ENCODE assay signal across 8 cellular contexts in genomic region chr1:227729144-227729880, GRCh38. TPM values are rescaled to one million over a fixed set of nuclear protein-coding genes. Genes with fewer than 3 reads are reported as not detected.
DNase-seq lines count a peak whose midpoint lies in the region; ATAC-seq, FAIRE-seq and TF ChIP-seq lines count a peak whose summit lies in the region.

No MANE protein-coding gene starts in this region.

- intact Hi-C loops in HepG2 (cut with micrococcal nuclease; ENCODE audit: unreplicated experiment), result no loop called here
- intact Hi-C loops in lower leg skin (cut with DNase I; ENCODE audit: low total_unique reads), result no loop called here

- in situ Hi-C loops in HepG2 (cut with HindIII; ENCODE audit: extremely low pct_ligation_motif_present, low pct_unique_long_range_greater_than_20kb), result no loop called here

- CTCF ChIA-PET in HepG2 (lab: Yijun Ruan, JAX; ENCODE audit: low intra/inter-chr PET ratio, low total read pairs), result no interaction called here

- H3K9me3 ChIP-seq in HepG2 (ENCODE audit: low read length) (no peaks in the 10 kb centered on the region), upper lobe of left lung (no peaks in the 10 kb centered on the region)

- peaks cover 0 to 2% of the 10 kb centered on the region in 2 donors for H3K36me3 Mint-ChIP-seq in activated T-cell treated with anti-CD3 and anti-CD28 coated beads, Interleukin-2, amount 50 U/mL, for 72 hours (ENCODE audit: insufficient read depth in 2 of 2)

- peaks cover 30% of the 10 kb centered on the region for H3K4me1 Mint-ChIP-seq in activated T-cell treated with anti-CD3 and anti-CD28 coated beads, Interleukin-2, amount 50 U/mL, for 72 hours (ENCODE audit: low read depth)

- H3K36me3 ChIP-seq in HepG2 (replicated peaks in 1 of 2; ENCODE audit: control insufficient read depth in 1 of 2, insufficient read depth in 2 of 2, low read length in 2 of 2) (peaks cover 4 to 9% of the 10 kb centered on the region in 2 experiments; a peak in 1 of 5 replicates), upper lobe of left lung (peaks cover 0 to 27% (median 18%) of the 10 kb centered on the region in 4 donors)

- no peaks in the 10 kb centered on the region for H3K9me3 Mint-ChIP-seq in activated T-cell treated with anti-CD3 and anti-CD28 coated beads, Interleukin-2, amount 50 U/mL, for 72 hours

- no peak for FAIRE-seq in HepG2 (lab: Jason Lieb, UNC)

- DNase-seq in activated T-cell treated with anti-CD3 and anti-CD28 coated beads, Interleukin-2, amount 50 U/mL, for 72 hours, result no peak
- no peak for DNase-seq in activated T-cell treated with anti-CD3 and anti-CD28 coated beads, Interleukin-2, amount 50 U/mL, for 1 hour
- no peak for DNase-seq in HepG2 (ENCODE audit: low spot score)
- no peak for DNase-seq in upper lobe of left lung
- DNase-seq in AG20443 (ENCODE audit: low spot score), result no peak
- DNase-seq in NCI-H128 (lab: John Stamatoyannopoulos, UW; ENCODE audit: unreplicated experiment), result no peak
- no peak for DNase-seq in lower leg skin (ENCODE audit: low spot score in 2 of 2)

- no peaks in the 10 kb centered on the region for H3K27me3 ChIP-seq in HepG2 (ENCODE audit: control insufficient read depth in 1 of 2, insufficient read depth in 2 of 2, low read length in 2 of 2)
- peaks cover 0 to 4% (median 0%) of the 10 kb centered on the region in 4 donors for H3K27me3 ChIP-seq in upper lobe of left lung

- WGBS in HepG2 (ENCODE audit: low lambda C conversion rate), result 0% methylated on average over 1 of the region's 5 CpGs
- 45 to 52% methylated on average over 5 of the region's 5 CpGs for WGBS in upper lobe of left lung, 2 donors
- 50 to 52% methylated on average over 3 to 5 of the region's 5 CpGs for WGBS in lower leg skin, 2 donors

- TF ChIP-seq POLR2A in HepG2 (IDR thresholded peaks at IDR 0.05; ENCODE audit: insufficient read depth in 1 of 2, low read depth in 2 of 2, low read length in 2 of 2) (no peak), upper lobe of left lung (IDR thresholded peaks at IDR 0.05) (no peak), lower leg skin (IDR thresholded peaks at IDR 0.05) (no peak)

- POLR2A ChIA-PET in HepG2 (lab: Yijun Ruan, JAX), result no interaction called here

- no peak for TF ChIP-seq CTCF in HepG2 (CRISPR knock-in tag; IDR thresholded peaks at IDR 0.05)
- TF ChIP-seq CTCF in upper lobe of left lung (IDR thresholded peaks at IDR 0.05), result no peak
- TF ChIP-seq CTCF in lower leg skin (IDR thresholded peaks at IDR 0.05), result no peak

- peaks cover 50% of the 10 kb centered on the region for H3K4me1 ChIP-seq in HepG2 (ENCODE audit: insufficient read depth, low read length)
- peaks cover 27 to 52% (median 32%) of the 10 kb centered on the region in 4 donors for H3K4me1 ChIP-seq in upper lobe of left lung

- H3K9ac ChIP-seq in HepG2 (ENCODE audit: insufficient read depth, low read depth, low read length), result peak overlapping the region; percentile 56; the same call in 1 of the 2 replicates

- peak overlapping the region; percentile 52 to 80 (median 77) for H3K4me3 ChIP-seq in HepG2 (replicated peaks in 1 of 3; ENCODE audit: insufficient read depth in 1 of 3, low read depth in 2 of 3, low read length in 3 of 3)
- peak overlapping the region in 3 of 4 donors; percentile 56 to 68 (median 67) for H3K4me3 ChIP-seq in upper lobe of left lung
- H3K4me3 ChIP-seq in lower leg skin (ENCODE audit: low read depth, poor library complexity, severe bottlenecking), result no peak overlapping the region

- TF ChIP-seq RAD21 in HepG2 (CRISPR knock-in tag; IDR thresholded peaks at IDR 0.05), result no peak

- peaks cover 8% of the 10 kb centered on the region for H3K79me2 ChIP-seq in HepG2 (ENCODE audit: insufficient read depth, low read length)

- TF ChIP-seq EP300 in HepG2 (IDR thresholded peaks at IDR 0.05; ENCODE audit: low read depth in 2 of 2, low read length in 2 of 2), result no peak
- TF ChIP-seq EP300 in HepG2 (CRISPR knock-in tag; IDR thresholded peaks at IDR 0.05; ENCODE audit: borderline replicate concordance), result no peak
- TF ChIP-seq EP300 in upper lobe of left lung (IDR thresholded peaks at IDR 0.05), result no peak

- peak overlapping the region; percentile 94 to 95 for H3K4me3 Mint-ChIP-seq in activated T-cell treated with anti-CD3 and anti-CD28 coated beads, Interleukin-2, amount 50 U/mL, for 72 hours

- H3K27ac ChIP-seq in angular gyrus (ENCODE audit: low read depth, low read length) (peak overlapping the region; percentile 54), HepG2 (ENCODE audit: extremely low read length, insufficient read depth, low read length) (no peak overlapping the region), upper lobe of left lung (peak overlapping the region in 3 of 4 donors; percentile 38 to 77 (median 76))

- no peak overlapping the region for H2AFZ ChIP-seq in HepG2 (ENCODE audit: low read length)

- ATAC-seq in activated T-cell treated with anti-CD3 and anti-CD28 coated beads, Interleukin-2, amount 50 U/mL, for 72 hours (replicated peaks in 1 of 2), result peak in 1 of 2 donors; percentile 4
- ATAC-seq in HepG2 (peak; percentile 7), upper lobe of left lung (ENCODE audit: low FRiP score in 2 of 2) (no peak)

- peaks cover 9% of the 10 kb centered on the region; the same call in 1 of the 2 replicates for H4K20me1 ChIP-seq in HepG2 (ENCODE audit: insufficient read depth, low read length)

- BruUV-seq in HepG2 (replicated peaks; lab: Mats Ljungman, UMichigan), result TSS peak; percentile 45

- H3K27ac Mint-ChIP-seq in activated T-cell treated with anti-CD3 and anti-CD28 coated beads, Interleukin-2, amount 50 U/mL, for 72 hours, result no peak overlapping the region

- peak overlapping the region; percentile 97 for H3K4me2 ChIP-seq in HepG2 (ENCODE audit: low read depth, low read length)

- peaks cover 11% of the 10 kb centered on the region for H3K27me3 Mint-ChIP-seq in activated T-cell treated with anti-CD3 and anti-CD28 coated beads, Interleukin-2, amount 50 U/mL, for 72 hours (ENCODE audit: low read depth)

TF ChIP-seq in HepG2, 621 proteins besides CTCF, POLR2A, EP300 and RAD21 (continues in another document):
- TF ChIP-seq POLR2G (IDR thresholded peaks at IDR 0.05; ENCODE audit: low read depth, low read length) (peak; percentile 60), AHR (CRISPR knock-in tag; IDR thresholded peaks at IDR 0.05) (0 out of 2 replicates have a peak, but pooled peaks have one; percentile 18)

RNA-seq across cellular contexts. Expression of gene JMJD4, which starts 5.8 kb away (rescaled TPM):
- 10 to 100 TPM in 1 of 2 donors, 1 to 10 TPM in 1; 8.7 to 11.1 TPM for total RNA-seq in activated T-cell treated with anti-CD3 and anti-CD28 coated beads, Interleukin-2, amount 50 U/mL, for 72 hours
- total RNA-seq in HepG2 (2016; rRNA removed; fragmentation: Illumina TruSeq; extraction: Trizol) (23.0 and 29.0 TPM in 2 replicates), upper lobe of left lung (10 to 100 TPM; 12.6 to 27.2 (median 20.0) TPM), lower leg skin (10 to 100 TPM; 11.8 to 22.9 (median 14.6) TPM)
- 10.5 and 13.6 TPM in 2 replicates for total RNA-seq in HepG2 (2016; cell fraction: cytosol; rRNA removed; fragmentation: Illumina TruSeq; extraction: Trizol; ENCODE audit: low read depth)
- total RNA-seq in HepG2 (2016; cell fraction: insoluble cytoplasmic fraction; rRNA removed; fragmentation: Illumina TruSeq; extraction: Trizol), result 21.9 and 31.1 TPM in 2 replicates
- 18.8 and 21.7 TPM in 2 replicates for total RNA-seq in HepG2 (2016; cell fraction: membrane; rRNA removed; fragmentation: Illumina TruSeq; extraction: Trizol)
- total RNA-seq in HepG2 (2016; cell fraction: nucleus; rRNA removed; fragmentation: Illumina TruSeq; extraction: Trizol), result 21.3 and 26.3 TPM in 2 replicates
- polyA plus RNA-seq in HepG2 (2011; rRNA removed), result 10.2 and 17.3 TPM in 2 replicates
- 10.6 and 14.3 TPM in 2 replicates for polyA plus RNA-seq in HepG2 (2011; cell fraction: cytosol; rRNA removed)
- 44.8 and 46.2 TPM in 2 replicates for polyA plus RNA-seq in HepG2 (2011; cell fraction: nucleus; rRNA removed)
- polyA plus RNA-seq in HepG2 (2012), result 9.4 and 10.9 TPM in 2 replicates
- 7.9 and 10.7 TPM in 2 replicates for polyA plus RNA-seq in HepG2 (2016; cell fraction: cytosol; fragmentation: Illumina TruSeq; extraction: Trizol; ENCODE audit: low read depth)
- polyA plus RNA-seq in HepG2 (2016; cell fraction: insoluble cytoplasmic fraction; fragmentation: Illumina TruSeq; extraction: Trizol; ENCODE audit: low read depth), result 18.0 and 18.7 TPM in 2 replicates
- polyA plus RNA-seq in HepG2 (2016; cell fraction: membrane; fragmentation: Illumina TruSeq; extraction: Trizol; ENCODE audit: low read depth), result 11.6 and 12.6 TPM in 2 replicates
- 23.9 and 25.0 TPM in 2 replicates for polyA plus RNA-seq in HepG2 (2016; cell fraction: nucleus; fragmentation: Illumina TruSeq; extraction: Trizol; ENCODE audit: insufficient read depth, low read depth)
- 88.6 and 93.9 TPM in 2 replicates for polyA minus RNA-seq in HepG2 (2011; rRNA and poly(A)+ RNA removed; ENCODE audit: low replicate concordance)
- 9.8 and 14.0 TPM in 2 replicates for polyA minus RNA-seq in HepG2 (2011; cell fraction: cytosol; rRNA and poly(A)+ RNA removed)
- polyA minus RNA-seq in HepG2 (2011; cell fraction: nucleus; rRNA and poly(A)+ RNA removed), result 62.1 and 65.3 TPM in 2 replicates

RNA-seq across cellular contexts. Expression of gene SNAP47, which starts 5.9 kb away (rescaled TPM):
- 10 to 100 TPM; 34.0 to 35.3 TPM for total RNA-seq in activated T-cell treated with anti-CD3 and anti-CD28 coated beads, Interleukin-2, amount 50 U/mL, for 72 hours
- 25.1 and 25.8 TPM in 2 replicates for total RNA-seq in HepG2 (2016; rRNA removed; fragmentation: Illumina TruSeq; extraction: Trizol)
- 10.1 and 13.3 TPM in 2 replicates for total RNA-seq in HepG2 (2016; cell fraction: cytosol; rRNA removed; fragmentation: Illumina TruSeq; extraction: Trizol; ENCODE audit: low read depth)
- total RNA-seq in HepG2 (2016; cell fraction: insoluble cytoplasmic fraction; rRNA removed; fragmentation: Illumina TruSeq; extraction: Trizol), result 25.5 and 25.8 TPM in 2 replicates
- 17.9 and 18.3 TPM in 2 replicates for total RNA-seq in HepG2 (2016; cell fraction: membrane; rRNA removed; fragmentation: Illumina TruSeq; extraction: Trizol)
- total RNA-seq in HepG2 (2016; cell fraction: nucleus; rRNA removed; fragmentation: Illumina TruSeq; extraction: Trizol), result 20.5 and 21.5 TPM in 2 replicates
- polyA plus RNA-seq in HepG2 (2011; rRNA removed), result 13.6 and 14.1 TPM in 2 replicates
- polyA plus RNA-seq in HepG2 (2011; cell fraction: cytosol; rRNA removed), result 16.8 and 19.5 TPM in 2 replicates
- 19.8 and 20.7 TPM in 2 replicates for polyA plus RNA-seq in HepG2 (2011; cell fraction: nucleus; rRNA removed)
- 12.1 and 15.6 TPM in 2 replicates for polyA plus RNA-seq in HepG2 (2012)
- 4.7 and 6.2 TPM in 2 replicates for polyA plus RNA-seq in HepG2 (2016; cell fraction: cytosol; fragmentation: Illumina TruSeq; extraction: Trizol; ENCODE audit: low read depth)
- 19.4 and 24.0 TPM in 2 replicates for polyA plus RNA-seq in HepG2 (2016; cell fraction: insoluble cytoplasmic fraction; fragmentation: Illumina TruSeq; extraction: Trizol; ENCODE audit: low read depth)
- 10.9 and 11.7 TPM in 2 replicates for polyA plus RNA-seq in HepG2 (2016; cell fraction: membrane; fragmentation: Illumina TruSeq; extraction: Trizol; ENCODE audit: low read depth)
- 19.3 and 22.0 TPM in 2 replicates for polyA plus RNA-seq in HepG2 (2016; cell fraction: nucleus; fragmentation: Illumina TruSeq; extraction: Trizol; ENCODE audit: insufficient read depth, low read depth)
- polyA minus RNA-seq in HepG2 (2011; rRNA and poly(A)+ RNA removed; ENCODE audit: low replicate concordance), result 16.8 and 27.2 TPM in 2 replicates
- 8.8 and 9.6 TPM in 2 replicates for polyA minus RNA-seq in HepG2 (2011; cell fraction: cytosol; rRNA and poly(A)+ RNA removed)
- polyA minus RNA-seq in HepG2 (2011; cell fraction: nucleus; rRNA and poly(A)+ RNA removed), result 30.3 and 36.4 TPM in 2 replicates
- total RNA-seq in upper lobe of left lung, result 10 to 100 TPM; 26.7 to 62.9 (median 35.1) TPM
- 10 to 100 TPM; 25.2 to 41.9 (median 34.7) TPM for total RNA-seq in lower leg skin
